Comparison of ENCODE assay signal across 35 cellular contexts in the genomic region with DNA sequence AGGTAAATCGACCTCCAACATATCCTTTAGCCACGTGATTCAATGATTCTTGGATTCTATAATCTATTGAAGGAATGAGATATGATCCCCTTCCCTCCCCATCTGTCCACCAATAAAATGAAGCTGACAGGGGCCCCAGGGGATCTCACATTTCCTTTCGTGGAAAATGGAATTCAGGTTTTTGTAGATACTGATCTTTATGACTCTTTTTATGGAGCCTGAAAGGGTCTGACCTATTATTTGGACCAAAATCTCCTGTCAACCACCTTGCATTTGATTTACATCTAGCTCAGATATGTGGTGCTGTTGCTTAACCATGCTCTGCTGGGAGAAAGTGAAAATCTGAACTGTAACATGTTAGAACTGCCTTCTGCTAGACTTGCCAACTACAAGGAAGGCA.
"Had no signal": no experiment of that assay in that cellular context is flagged by ENCODE, and none has a peak within 500 bp of the region (broad histone marks: within the 10 kb centered on the region; RNA-seq: fewer than 3 reads in every experiment).

No MANE protein-coding gene starts in this region.

- H3K9me3 Mint-ChIP-seq: activated B cell treated with CpG ODN at 0.5 μM for 24 hours; activated CD4-positive, alpha-beta T cell treated with anti-CD3 and anti-CD28 coated beads, Interleukin-2, amount 10 ng/mL, durations not matched to agents 24 days and 14 days; activated naive CD4-positive, alpha-beta T cell treated with anti-CD3 and anti-CD28 coated beads, Interleukin-2, amount 10 ng/mL, durations not matched to agents 7 days and 5 days; activated naive CD8-positive, alpha-beta T cell treated with anti-CD3 and anti-CD28 coated beads, Interleukin-2, amount 10 ng/mL, durations not matched to agents 7 days and 5 days; activated T-helper 1 cell treated with anti-CD3 and anti-CD28 coated beads, Interleukin-12 subunit alpha, Interleukin-12 subunit beta, Interleukin-2, Interleukin-4 antibody, amounts not matched to agents 30 ng/mL and 10 ng/mL and 1 ng/mL, durations not matched to agents 14 hours and 24 hours and 36 hours; activated T-helper 2 cell treated with anti-CD3 and anti-CD28 coated beads, Interferon-gamma antibody, Interleukin-2, Interleukin-4, amounts not matched to agents 10 μg/mL and 5 μg/mL and 100 μg/mL, durations not matched to agents 14 hours and 24 hours and 36 hours; dendritic cell treated with granulocyte-macrophage colony-stimulating factor and Interleukin-4, amounts not matched to agents 40 ng/mL and 50 ng/mL, for 4 days; T-helper 1 cell treated with Interleukin-12 subunit alpha and Interleukin-12 subunit beta and Interleukin-4 antibody, amounts not matched to agents 30 μg/mL and 1 μg/mL, for 36 hours had no signal

- H3K27me3 Mint-ChIP-seq: activated B cell treated with CpG ODN at 0.5 μM for 24 hours; activated CD4-positive, alpha-beta memory T cell treated with anti-CD3 and anti-CD28 coated beads for 36 hours; activated CD4-positive, alpha-beta T cell treated with anti-CD3 and anti-CD28 coated beads, Interleukin-2, amount 10 ng/mL, durations not matched to agents 24 days and 14 days; activated CD8-positive, alpha-beta memory T cell treated with anti-CD3 and anti-CD28 coated beads, Interleukin-2, amount 10 ng/mL, durations not matched to agents 7 days and 5 days; activated naive CD4-positive, alpha-beta T cell treated with anti-CD3 and anti-CD28 coated beads, Interleukin-2, amount 10 ng/mL, durations not matched to agents 7 days and 5 days; activated naive CD8-positive, alpha-beta T cell treated with anti-CD3 and anti-CD28 coated beads, Interleukin-2, amount 10 ng/mL, durations not matched to agents 7 days and 5 days; central memory CD8-positive, alpha-beta T cell; dendritic cell treated with granulocyte-macrophage colony-stimulating factor and Interleukin-4, amounts not matched to agents 40 ng/mL and 50 ng/mL, for 4 days; effector memory CD8-positive, alpha-beta T cell had no signal

- H3K4me3 ChIP-seq: ascending aorta, breast epithelium, cardiac muscle cell, coronary artery, dorsolateral prefrontal cortex, esophagus muscularis mucosa, gastroesophageal sphincter, heart right ventricle, hepatocyte had no signal

- H3K27ac ChIP-seq: ascending aorta, breast epithelium, cardiac muscle cell, coronary artery, dorsolateral prefrontal cortex, esophagus muscularis mucosa, gastroesophageal sphincter, heart right ventricle, hepatocyte, WERI-Rb-1 had no signal

- H3K4me3 Mint-ChIP-seq: activated B cell treated with CpG ODN at 0.5 μM for 24 hours; activated CD4-positive, alpha-beta memory T cell treated with anti-CD3 and anti-CD28 coated beads for 36 hours; activated CD4-positive, alpha-beta T cell treated with anti-CD3 and anti-CD28 coated beads for 36 hours; activated CD4-positive, alpha-beta T cell treated with anti-CD3 and anti-CD28 coated beads, Interleukin-2, amount 10 ng/mL, durations not matched to agents 24 days and 14 days; activated CD8-positive, alpha-beta memory T cell treated with anti-CD3 and anti-CD28 coated beads, Interleukin-2, amount 10 ng/mL, durations not matched to agents 7 days and 5 days; activated CD8-positive, alpha-beta T cell treated with anti-CD3 and anti-CD28 coated beads, Interleukin-2, amount 10 ng/mL, durations not matched to agents 7 days and 5 days; activated naive CD4-positive, alpha-beta T cell treated with anti-CD3 and anti-CD28 coated beads, Interleukin-2, amount 10 ng/mL, durations not matched to agents 7 days and 5 days; activated naive CD8-positive, alpha-beta T cell treated with anti-CD3 and anti-CD28 coated beads, Interleukin-2, amount 10 ng/mL, durations not matched to agents 7 days and 5 days; activated T-helper 1 cell treated with anti-CD3 and anti-CD28 coated beads, Interleukin-12 subunit alpha, Interleukin-12 subunit beta, Interleukin-2, Interleukin-4 antibody, amounts not matched to agents 30 ng/mL and 10 ng/mL and 1 ng/mL, durations not matched to agents 14 hours and 24 hours and 36 hours; brain; central memory CD8-positive, alpha-beta T cell; dendritic cell treated with granulocyte-macrophage colony-stimulating factor and Interleukin-4, amounts not matched to agents 40 ng/mL and 50 ng/mL, for 4 days; effector memory CD8-positive, alpha-beta T cell; T-helper 1 cell treated with Interleukin-12 subunit alpha and Interleukin-12 subunit beta and Interleukin-4 antibody, amounts not matched to agents 30 μg/mL and 1 μg/mL, for 36 hours had no signal

- H3K36me3 Mint-ChIP-seq: activated CD4-positive, alpha-beta memory T cell treated with anti-CD3 and anti-CD28 coated beads for 36 hours; activated CD8-positive, alpha-beta memory T cell treated with anti-CD3 and anti-CD28 coated beads, Interleukin-2, amount 10 ng/mL, durations not matched to agents 7 days and 5 days; activated naive CD4-positive, alpha-beta T cell treated with anti-CD3 and anti-CD28 coated beads, Interleukin-2, amount 10 ng/mL, durations not matched to agents 7 days and 5 days; activated naive CD4-positive, alpha-beta T cell treated with anti-CD3 and anti-CD28 coated beads, Interleukin-2, amount 50 U/mL, for 72 hours; activated naive CD8-positive, alpha-beta T cell treated with anti-CD3 and anti-CD28 coated beads, Interleukin-2, amount 10 ng/mL, durations not matched to agents 7 days and 5 days; brain had no signal

- H3K4me1 Mint-ChIP-seq: activated B cell treated with CpG ODN at 0.5 μM for 24 hours; activated CD4-positive, alpha-beta T cell treated with anti-CD3 and anti-CD28 coated beads for 36 hours; activated CD4-positive, alpha-beta T cell treated with anti-CD3 and anti-CD28 coated beads, Interleukin-2, amount 10 ng/mL, durations not matched to agents 24 days and 14 days; activated CD8-positive, alpha-beta memory T cell treated with anti-CD3 and anti-CD28 coated beads, Interleukin-2, amount 10 ng/mL, durations not matched to agents 7 days and 5 days; activated naive CD4-positive, alpha-beta T cell treated with anti-CD3 and anti-CD28 coated beads, Interleukin-2, amount 10 ng/mL, durations not matched to agents 7 days and 5 days; activated naive CD8-positive, alpha-beta T cell treated with anti-CD3 and anti-CD28 coated beads, Interleukin-2, amount 10 ng/mL, durations not matched to agents 7 days and 5 days; brain; central memory CD8-positive, alpha-beta T cell had no signal

- H3K27me3 ChIP-seq: ascending aorta, breast epithelium, cardiac muscle cell, dorsolateral prefrontal cortex, esophagus muscularis mucosa, gastroesophageal sphincter, heart right ventricle, hepatocyte had no signal

- H3K4me2 ChIP-seq: hepatocyte had no signal

- H3K9me3 ChIP-seq: ascending aorta, breast epithelium, esophagus muscularis mucosa, heart right ventricle had no signal

- H3K4me1 ChIP-seq: ascending aorta, breast epithelium, esophagus muscularis mucosa, gastroesophageal sphincter, heart right ventricle had no signal

- H2AFZ ChIP-seq: hepatocyte had no signal

- ATAC-seq: activated CD4-positive, alpha-beta T cell treated with anti-CD3 and anti-CD28 coated beads for 36 hours; activated CD4-positive, CD25-positive, alpha-beta regulatory T cell treated with anti-CD3 and anti-CD28 coated beads, Interleukin-2, amount 50 U/mL, for 24 hours; activated CD8-positive, alpha-beta memory T cell treated with anti-CD3 and anti-CD28 coated beads, Interleukin-2, amount 10 ng/mL, durations not matched to agents 7 days and 5 days; activated CD8-positive, alpha-beta T cell treated with anti-CD3 and anti-CD28 coated beads, Interleukin-2, amount 10 ng/mL, durations not matched to agents 7 days and 5 days; activated naive CD4-positive, alpha-beta T cell treated with anti-CD3 and anti-CD28 coated beads, Interleukin-2, amount 50 U/mL, for 72 hours; effector memory CD8-positive, alpha-beta T cell; gastroesophageal sphincter; heart right ventricle had no signal

- H3K36me3 ChIP-seq: ascending aorta, breast epithelium, cardiac muscle cell, esophagus muscularis mucosa, gastroesophageal sphincter, heart right ventricle, WERI-Rb-1 had no signal

- H3K27ac Mint-ChIP-seq: activated B cell treated with CpG ODN at 0.5 μM for 24 hours; activated CD4-positive, alpha-beta memory T cell treated with anti-CD3 and anti-CD28 coated beads for 36 hours; activated CD4-positive, alpha-beta T cell treated with anti-CD3 and anti-CD28 coated beads for 36 hours; activated CD4-positive, alpha-beta T cell treated with anti-CD3 and anti-CD28 coated beads, Interleukin-2, amount 10 ng/mL, durations not matched to agents 24 days and 14 days; activated CD8-positive, alpha-beta memory T cell treated with anti-CD3 and anti-CD28 coated beads, Interleukin-2, amount 10 ng/mL, durations not matched to agents 7 days and 5 days; activated CD8-positive, alpha-beta T cell treated with anti-CD3 and anti-CD28 coated beads, Interleukin-2, amount 10 ng/mL, durations not matched to agents 7 days and 5 days; activated naive CD4-positive, alpha-beta T cell treated with anti-CD3 and anti-CD28 coated beads, Interleukin-2, amount 10 ng/mL, durations not matched to agents 7 days and 5 days; activated naive CD4-positive, alpha-beta T cell treated with anti-CD3 and anti-CD28 coated beads, Interleukin-2, amount 50 U/mL, for 72 hours; activated naive CD8-positive, alpha-beta T cell treated with anti-CD3 and anti-CD28 coated beads, Interleukin-2, amount 10 ng/mL, durations not matched to agents 7 days and 5 days; activated T-helper 1 cell treated with anti-CD3 and anti-CD28 coated beads, Interleukin-12 subunit alpha, Interleukin-12 subunit beta, Interleukin-2, Interleukin-4 antibody, amounts not matched to agents 30 ng/mL and 10 ng/mL and 1 ng/mL, durations not matched to agents 14 hours and 24 hours and 36 hours; activated T-helper 2 cell treated with anti-CD3 and anti-CD28 coated beads, Interferon-gamma antibody, Interleukin-2, Interleukin-4, amounts not matched to agents 10 μg/mL and 5 μg/mL and 100 μg/mL, durations not matched to agents 14 hours and 24 hours and 36 hours; brain; dendritic cell treated with granulocyte-macrophage colony-stimulating factor and Interleukin-4, amounts not matched to agents 40 ng/mL and 50 ng/mL, for 4 days; effector memory CD8-positive, alpha-beta T cell; T-helper 1 cell treated with Interleukin-12 subunit alpha and Interleukin-12 subunit beta and Interleukin-4 antibody, amounts not matched to agents 30 μg/mL and 1 μg/mL, for 36 hours had no signal

- H3K79me2 ChIP-seq: hepatocyte had no signal

- DNase-seq: activated B cell treated with CpG ODN at 0.5 μM for 24 hours; activated CD4-positive, alpha-beta memory T cell treated with anti-CD3 and anti-CD28 coated beads for 36 hours; activated CD4-positive, alpha-beta T cell treated with anti-CD3 and anti-CD28 coated beads for 36 hours; activated CD4-positive, alpha-beta T cell treated with anti-CD3 and anti-CD28 coated beads, Interleukin-2, amount 10 ng/mL, durations not matched to agents 24 days and 14 days; activated CD8-positive, alpha-beta memory T cell treated with anti-CD3 and anti-CD28 coated beads, Interleukin-2, amount 10 ng/mL, durations not matched to agents 7 days and 5 days; activated CD8-positive, alpha-beta memory T cell treated with anti-CD3 and anti-CD28 coated beads, Interleukin-2, amount 50 U/mL, for 4 hours; activated CD8-positive, alpha-beta T cell treated with anti-CD3 and anti-CD28 coated beads, Interleukin-2, amount 10 ng/mL, durations not matched to agents 7 days and 5 days; activated gamma-delta T cell; activated naive CD4-positive, alpha-beta T cell; activated naive CD4-positive, alpha-beta T cell treated with anti-CD3 and anti-CD28 coated beads, Interleukin-2, amount 10 ng/mL, durations not matched to agents 7 days and 5 days; activated naive CD8-positive, alpha-beta T cell treated with anti-CD3 and anti-CD28 coated beads, Interleukin-2, amount 10 ng/mL, durations not matched to agents 7 days and 5 days; activated T-cell treated with anti-CD3 and anti-CD28 coated beads, Interleukin-2, amount 50 U/mL, for 1 hour; activated T-cell treated with anti-CD3 and anti-CD28 coated beads, Interleukin-2, amount 50 U/mL, for 48 hours; dorsolateral prefrontal cortex; effector memory CD8-positive, alpha-beta T cell; erythroblast; foreskin melanocyte; heart right ventricle; T-helper 9 cell; WERI-Rb-1 had no signal
